Comparison of ENCODE assay signal across 18 cellular contexts in the genomic region with DNA sequence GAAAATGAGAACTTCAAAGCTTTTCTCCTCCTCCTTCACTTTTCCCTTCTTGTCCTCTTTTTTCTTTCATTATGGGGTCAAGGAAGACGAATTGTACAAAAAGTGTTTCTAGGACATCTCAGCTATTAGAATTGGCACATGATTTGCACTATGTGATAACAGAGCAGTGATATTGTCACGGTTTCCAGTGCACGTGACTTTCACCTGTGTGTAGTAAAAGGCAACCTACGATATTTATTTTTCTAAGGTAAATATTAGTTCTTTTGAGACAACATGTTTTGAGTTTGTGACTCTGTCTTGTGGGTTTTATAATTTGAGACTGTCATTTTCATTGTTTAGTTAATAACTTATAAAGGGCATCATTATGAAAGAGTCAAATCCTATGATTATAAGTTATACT.
A peak's percentile ranks its signal among the peaks of the same experiment; 100 is the strongest.
DNase-seq lines count a peak whose midpoint lies in the region; ATAC-seq and TF ChIP-seq lines count a peak whose summit lies in the region.
"Had no signal": no experiment of that assay in that cellular context is flagged by ENCODE, and none has a peak within 500 bp of the region (broad histone marks: within the 10 kb centered on the region; RNA-seq: fewer than 3 reads in every experiment).

No MANE protein-coding gene starts in this region.

- H3K9me3 Mint-ChIP-seq in naive thymus-derived CD8-positive, alpha-beta T cell: peaks cover 0 to 5% (median 0%) of the 10 kb centered on the region in 9 donors
- H3K9me3 Mint-ChIP-seq: CD4-positive, alpha-beta T cell; H9 had no signal

- ATAC-seq in naive thymus-derived CD8-positive, alpha-beta T cell: no peak
- ATAC-seq in HG03039 (IDR thresholded peaks at IDR 0.05; ENCODE audit: unreplicated experiment): no peak
- ATAC-seq: A549, K562 had no signal

- no peak overlapping the region for H3K4me3 ChIP-seq in prostate gland
- H3K4me3 ChIP-seq: A549, K562 had no signal

- no peak overlapping the region for H3K4me3 Mint-ChIP-seq in naive thymus-derived CD8-positive, alpha-beta T cell
- H3K4me3 Mint-ChIP-seq: CD4-positive, alpha-beta T cell; H9 had no signal

- H3K36me3 ChIP-seq in prostate gland: no peaks in the 10 kb centered on the region

- H3K27ac ChIP-seq in prostate gland: no peak overlapping the region
- H3K27ac ChIP-seq: 22Rv1, A549, C4-2B had no signal

- intact Hi-C loops in prostate gland (cut with DNase I): no loop called here

- no peaks in the 10 kb centered on the region for H3K9me3 ChIP-seq in prostate gland

- 49% methylated on average over 4 of the region's 4 CpGs for WGBS in prostate gland

- POLR2A ChIA-PET in naive thymus-derived CD8-positive, alpha-beta T cell (lab: Charles Lee): no interaction called here

- no peak for TF ChIP-seq POLR2A in prostate gland (IDR thresholded peaks at IDR 0.05)

- no peaks in the 10 kb centered on the region for H3K27me3 ChIP-seq in prostate gland (replicated peaks; ENCODE audit: insufficient read depth)

- no peaks in the 10 kb centered on the region for H3K4me1 Mint-ChIP-seq in naive thymus-derived CD8-positive, alpha-beta T cell

- H3K4me1 ChIP-seq in prostate gland (replicated peaks): no peaks in the 10 kb centered on the region
- H3K4me1 ChIP-seq: A549 had no signal

- H3K27ac Mint-ChIP-seq in naive thymus-derived CD8-positive, alpha-beta T cell: no peak overlapping the region
- H3K27ac Mint-ChIP-seq: CD4-positive, alpha-beta T cell; H9 had no signal

- DNase-seq in DMS153 (lab: John Stamatoyannopoulos, UW) (peak; percentile 35), DMS153 treated with DMSO at 0.1 percent for 48 hours (lab: John Stamatoyannopoulos, UW; ENCODE audit: unreplicated experiment) (no peak), DMS53 treated with DMSO at 0.1 percent for 48 hours (lab: John Stamatoyannopoulos, UW; ENCODE audit: unreplicated experiment) (peak; percentile 19), NCI-H748 (lab: John Stamatoyannopoulos, UW; ENCODE audit: unreplicated experiment) (peak; percentile 51), prostate gland (ENCODE audit: low spot score) (peak; percentile 39)
- no peak for DNase-seq in naive thymus-derived CD8-positive, alpha-beta T cell
- DNase-seq: AML-193; CD4-positive, alpha-beta T cell; DMS79; GDM1; GOT3; H9; IMR-90 had no signal

- peaks cover 0 to 5% (median 0%) of the 10 kb centered on the region in 3 donors for H3K36me3 Mint-ChIP-seq in naive thymus-derived CD8-positive, alpha-beta T cell

- TF ChIP-seq CTCF in prostate gland (IDR thresholded peaks at IDR 0.05): no peak

- H3K27me3 Mint-ChIP-seq in naive thymus-derived CD8-positive, alpha-beta T cell: peaks cover 3 to 12% (median 8%) of the 10 kb centered on the region in 5 donors
- H3K27me3 Mint-ChIP-seq: CD4-positive, alpha-beta T cell had no signal

Comparison
In these comparisons a context has a peak if more than half of its experiments do, and no peak if none do; other contexts are left out.
1. DNase-seq: peak in DMS153 (single experiment), DMS53 treated with DMSO at 0.1 percent for 48 hours (single experiment), NCI-H748 (single experiment) and prostate gland (single experiment); none in DMS153 treated with DMSO at 0.1 percent for 48 hours (single experiment) and naive thymus-derived CD8-positive, alpha-beta T cell (0 of 10).